ENCODE assay signal across 10 cellular contexts in the genomic region with DNA sequence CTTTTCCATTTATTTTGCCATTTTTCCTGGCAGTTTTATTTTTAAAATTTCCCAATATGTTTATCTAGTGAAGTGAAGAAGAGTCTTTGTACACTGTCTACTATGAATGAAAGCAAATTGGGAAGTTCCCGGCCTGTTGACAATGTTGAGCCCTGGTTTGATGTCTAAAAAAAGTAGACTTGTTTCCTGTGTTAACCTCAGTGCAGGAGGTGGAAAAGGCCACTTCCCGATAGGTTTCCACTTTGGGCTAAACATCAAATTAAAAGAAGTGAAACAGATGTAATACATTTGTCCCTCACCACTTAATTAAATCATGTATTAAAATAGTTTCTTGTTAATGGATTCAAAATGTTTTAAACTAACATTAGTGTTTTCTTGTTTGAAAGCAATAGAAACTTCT. TPM values are rescaled to one million over a fixed set of nuclear protein-coding genes. Genes with fewer than 3 reads are reported as not detected.
A peak's percentile ranks its signal among the peaks of the same experiment; 100 is the strongest.
DNase-seq lines count a peak whose midpoint lies in the region; ATAC-seq and TF ChIP-seq lines count a peak whose summit lies in the region.
"Had no signal": no experiment of that assay in that cellular context is flagged by ENCODE, and none has a peak within 500 bp of the region (broad histone marks: within the 10 kb centered on the region; RNA-seq: fewer than 3 reads in every experiment).

No MANE protein-coding gene starts in this region.

- H3K4me3 Mint-ChIP-seq in activated CD8-positive, alpha-beta memory T cell treated with anti-CD3 and anti-CD28 coated beads, Interleukin-2, amount 10 ng/mL, durations not matched to agents 7 days and 5 days: peak overlapping the region; percentile 14
- no peak overlapping the region for H3K4me3 Mint-ChIP-seq in activated T-helper 17 cell treated with anti-CD3 and anti-CD28 coated beads, Interleukin-2, amount 50 U/mL, for 72 hours
- H3K4me3 Mint-ChIP-seq in Caco-2 (ENCODE audit: unreplicated experiment): no peak overlapping the region
- H3K4me3 Mint-ChIP-seq: neural crest cell, T-cell had no signal

- in situ Hi-C loops in KBM-7 (cut with MboI; ENCODE audit: low pct_unique_long_range_greater_than_20kb, low sequenced_read_pairs): loop anchor here (25.0 kb wide), 1 partner anchor 150 kb away; the partner anchor contains the start of gene NUDT6

- POLR2A ChIA-PET in Caco-2 (lab: Charles Lee): no interaction called here

- peaks cover 2% of the 10 kb centered on the region for H3K36me3 Mint-ChIP-seq in activated CD8-positive, alpha-beta memory T cell treated with anti-CD3 and anti-CD28 coated beads, Interleukin-2, amount 10 ng/mL, durations not matched to agents 7 days and 5 days
- no peaks in the 10 kb centered on the region for H3K36me3 Mint-ChIP-seq in activated T-helper 17 cell treated with anti-CD3 and anti-CD28 coated beads, Interleukin-2, amount 50 U/mL, for 72 hours (ENCODE audit: low read depth)
- no peaks in the 10 kb centered on the region for H3K36me3 Mint-ChIP-seq in Caco-2 (ENCODE audit: insufficient read depth, unreplicated experiment)
- H3K36me3 Mint-ChIP-seq: T-cell had no signal

- DNase-seq in activated CD8-positive, alpha-beta memory T cell treated with anti-CD3 and anti-CD28 coated beads, Interleukin-2, amount 10 ng/mL, durations not matched to agents 7 days and 5 days: peak; percentile 48
- DNase-seq in activated CD8-positive, alpha-beta memory T cell treated with anti-CD3 and anti-CD28 coated beads for 24 hours: no peak
- peak; percentile 67 for DNase-seq in KBM-7
- DNase-seq in pons (ENCODE audit: low spot score): peak; percentile 75
- DNase-seq in NCI-H2196 (lab: John Stamatoyannopoulos, UW; ENCODE audit: unreplicated experiment): no peak
- DNase-seq in posterior vena cava (ENCODE audit: low spot score): no peak
- no peak for DNase-seq in Caco-2

- ATAC-seq in activated CD8-positive, alpha-beta memory T cell treated with anti-CD3 and anti-CD28 coated beads, Interleukin-2, amount 10 ng/mL, durations not matched to agents 7 days and 5 days: peak; percentile 71
- ATAC-seq in activated T-helper 17 cell treated with anti-CD3 and anti-CD28 coated beads, Interleukin-2, amount 50 U/mL, for 72 hours (replicated peaks): peak; percentile 39

- TF ChIP-seq CTCF in Caco-2 (IDR thresholded peaks at IDR 0.05; ENCODE audit: insufficient read depth in 1 of 2, low read depth in 1 of 2, low read length in 1 of 2, severe bottlenecking in 1 of 2, unreplicated experiment in 1 of 2): no peak

- peaks cover 41% of the 10 kb centered on the region for H3K4me1 Mint-ChIP-seq in activated CD8-positive, alpha-beta memory T cell treated with anti-CD3 and anti-CD28 coated beads, Interleukin-2, amount 10 ng/mL, durations not matched to agents 7 days and 5 days
- peaks cover 5% of the 10 kb centered on the region for H3K4me1 Mint-ChIP-seq in activated T-helper 17 cell treated with anti-CD3 and anti-CD28 coated beads, Interleukin-2, amount 50 U/mL, for 72 hours
- peaks cover 13% of the 10 kb centered on the region for H3K4me1 Mint-ChIP-seq in Caco-2 (ENCODE audit: low read depth, unreplicated experiment)

- H3K27ac Mint-ChIP-seq in activated CD8-positive, alpha-beta memory T cell treated with anti-CD3 and anti-CD28 coated beads, Interleukin-2, amount 10 ng/mL, durations not matched to agents 7 days and 5 days: no peak overlapping the region
- no peak overlapping the region for H3K27ac Mint-ChIP-seq in activated T-helper 17 cell treated with anti-CD3 and anti-CD28 coated beads, Interleukin-2, amount 50 U/mL, for 72 hours
- no peak overlapping the region for H3K27ac Mint-ChIP-seq in Caco-2 (ENCODE audit: unreplicated experiment)
- H3K27ac Mint-ChIP-seq: T-cell had no signal

- no TSS peak for BruUV-seq in Caco-2 (replicated peaks; lab: Mats Ljungman, UMichigan)

- H3K4me1 ChIP-seq in Caco-2: peaks cover 27% of the 10 kb centered on the region

- CTCF ChIA-PET in activated CD8-positive, alpha-beta memory T cell treated with anti-CD3 and anti-CD28 coated beads, Interleukin-2, amount 10 ng/mL, durations not matched to agents 7 days and 5 days (lab: Charles Lee): interaction anchor here (0.6 kb wide), 1 partner anchor 18 kb away, joined by 3 read pairs; no protein-coding TSS in a partner anchor
- CTCF ChIA-PET in Caco-2 (lab: Charles Lee): no interaction called here

- no peaks in the 10 kb centered on the region for H3K27me3 ChIP-seq in Caco-2 (replicated peaks; ENCODE audit: control insufficient read depth, insufficient read depth, low read length)

- H3K4me3 ChIP-seq in Caco-2 (ENCODE audit: low read depth, low read length): no peak overlapping the region

- no peaks in the 10 kb centered on the region for H3K36me3 ChIP-seq in Caco-2 (ENCODE audit: control insufficient read depth, insufficient read depth, low read length)

- intact Hi-C loops in posterior vena cava (cut with DNase I): no loop called here
- intact Hi-C loops in Caco-2 (cut with micrococcal nuclease; ENCODE audit: unreplicated experiment): no loop called here

- H3K9me3 ChIP-seq in Caco-2: no peaks in the 10 kb centered on the region

- no peaks in the 10 kb centered on the region for H3K9me3 Mint-ChIP-seq in activated CD8-positive, alpha-beta memory T cell treated with anti-CD3 and anti-CD28 coated beads, Interleukin-2, amount 10 ng/mL, durations not matched to agents 7 days and 5 days (ENCODE audit: low read depth)
- H3K9me3 Mint-ChIP-seq in activated T-helper 17 cell treated with anti-CD3 and anti-CD28 coated beads, Interleukin-2, amount 50 U/mL, for 72 hours: no peaks in the 10 kb centered on the region
- H3K9me3 Mint-ChIP-seq in Caco-2 (ENCODE audit: unreplicated experiment): no peaks in the 10 kb centered on the region
- H3K9me3 Mint-ChIP-seq: neural crest cell, T-cell had no signal

- H3K27me3 Mint-ChIP-seq in activated CD8-positive, alpha-beta memory T cell treated with anti-CD3 and anti-CD28 coated beads, Interleukin-2, amount 10 ng/mL, durations not matched to agents 7 days and 5 days: peaks cover 7% of the 10 kb centered on the region
- H3K27me3 Mint-ChIP-seq in activated T-helper 17 cell treated with anti-CD3 and anti-CD28 coated beads, Interleukin-2, amount 50 U/mL, for 72 hours: peaks cover 4% of the 10 kb centered on the region
- no peaks in the 10 kb centered on the region for H3K27me3 Mint-ChIP-seq in Caco-2 (ENCODE audit: insufficient read depth, unreplicated experiment)

RNA-seq across cellular contexts. Expression of gene BBS12, which starts 30.0 kb away (rescaled TPM):
- 1 to 10 TPM; 2.1 to 3.6 TPM for total RNA-seq in activated CD8-positive, alpha-beta memory T cell treated with anti-CD3 and anti-CD28 coated beads, Interleukin-2, amount 10 ng/mL, durations not matched to agents 7 days and 5 days
- total RNA-seq in activated T-helper 17 cell treated with anti-CD3 and anti-CD28 coated beads, Interleukin-2, amount 50 U/mL, for 72 hours: 1 to 10 TPM; 1.6 to 2.2 TPM
- total RNA-seq in posterior vena cava: 1 to 10 TPM; 3.1 to 3.8 TPM
- total RNA-seq in Caco-2 (2022): 2.6 and 2.7 TPM in 2 replicates

Comparison
In these comparisons a context has a peak if more than half of its experiments do, and no peak if none do; other contexts are left out.
1. DNase-seq: peak in activated CD8-positive, alpha-beta memory T cell treated with anti-CD3 and anti-CD28 coated beads, Interleukin-2, amount 10 ng/mL, durations not matched to agents 7 days and 5 days (single experiment), KBM-7 (single experiment) and pons (single experiment); none in activated CD8-positive, alpha-beta memory T cell treated with anti-CD3 and anti-CD28 coated beads for 24 hours (single experiment), NCI-H2196 (single experiment), posterior vena cava (single experiment) and Caco-2 (0 of 2).